22 cellular contexts compared by ENCODE assay signal in the genomic region with DNA sequence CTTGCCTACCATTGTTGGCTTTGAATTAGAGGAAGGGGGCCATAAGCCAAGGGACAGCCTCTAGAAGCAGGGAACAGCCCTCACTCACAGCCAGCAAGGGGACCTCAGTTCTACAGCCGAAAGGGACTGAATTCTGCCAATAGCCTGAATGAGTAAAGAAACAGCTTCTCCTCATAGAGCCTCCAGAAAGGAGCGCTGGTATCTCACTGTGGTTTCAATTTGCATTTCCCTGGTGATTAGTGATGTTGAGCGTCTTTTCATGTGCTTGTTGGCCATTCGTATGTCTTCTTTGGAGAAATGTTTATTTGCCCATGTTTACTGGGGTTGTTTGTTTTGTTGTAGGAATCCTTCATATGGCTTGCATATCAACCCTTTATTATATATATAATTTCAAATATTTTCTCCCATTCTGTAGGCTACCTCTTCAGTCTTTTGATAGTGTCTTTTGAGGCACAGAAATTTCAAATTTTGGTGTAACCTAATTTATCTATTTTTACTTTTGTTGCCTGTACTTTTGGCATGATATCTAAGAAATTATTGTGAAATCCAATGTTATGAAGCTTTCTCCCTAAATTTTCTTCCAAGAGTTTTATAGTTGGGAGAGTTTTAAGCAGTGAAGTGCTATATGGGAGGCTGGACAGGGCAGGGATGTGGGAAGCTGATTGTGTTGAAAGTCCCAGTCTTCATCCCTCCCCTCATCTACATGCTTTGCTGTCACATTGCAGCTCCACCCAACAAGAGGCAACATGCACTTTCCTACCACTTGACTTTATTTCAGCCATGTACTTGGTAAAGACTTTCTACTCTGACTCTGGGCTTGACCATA. TPM values are rescaled to one million over a fixed set of nuclear protein-coding genes. Genes with fewer than 3 reads are reported as not detected.
DNase-seq lines count a peak whose midpoint lies in the region; ATAC-seq, FAIRE-seq and TF ChIP-seq lines count a peak whose summit lies in the region.
"Had no signal": no experiment of that assay in that cellular context is flagged by ENCODE, and none has a peak within 500 bp of the region (broad histone marks: within the 10 kb centered on the region; RNA-seq: fewer than 3 reads in every experiment).

No MANE protein-coding gene starts in this region.

- intact Hi-C loops in prostate gland (cut with DNase I): no loop called here

- H3K36me3 ChIP-seq in SU-DHL-6 (ENCODE audit: low read length) (no peaks in the 10 kb centered on the region), mesenchymal stem cell (ENCODE audit: control insufficient read depth in 1 of 2, insufficient read depth in 2 of 2, low read depth in 1 of 2, low read length in 2 of 2) (no peaks in the 10 kb centered on the region), prostate gland (no peaks in the 10 kb centered on the region)

- H3K27me3 ChIP-seq in SU-DHL-6 (ENCODE audit: low read length): no peaks in the 10 kb centered on the region
- H3K27me3 ChIP-seq in mesenchymal stem cell (ENCODE audit: control insufficient read depth in 1 of 2, insufficient read depth in 1 of 2, low read length in 2 of 2): no peaks in the 10 kb centered on the region
- no peaks in the 10 kb centered on the region for H3K27me3 ChIP-seq in prostate gland (replicated peaks; ENCODE audit: insufficient read depth)

- TF ChIP-seq POLR2A in GM12891 (IDR thresholded peaks at IDR 0.05; ENCODE audit: low read depth, low read length) (no peak), prostate gland (IDR thresholded peaks at IDR 0.05) (no peak)

- H3K18ac ChIP-seq in mesenchymal stem cell (ENCODE audit: low read depth in 1 of 2, low read length in 2 of 2): no peak overlapping the region

- H2BK12ac ChIP-seq in mesenchymal stem cell (ENCODE audit: low read length in 2 of 2): no peak overlapping the region

- no peak overlapping the region for H4K8ac ChIP-seq in mesenchymal stem cell (ENCODE audit: low read length)

- H3K9me3 ChIP-seq in SU-DHL-6 (ENCODE audit: insufficient read depth, low read length) (no peaks in the 10 kb centered on the region), mesenchymal stem cell (ENCODE audit: control insufficient read depth, low read length) (no peaks in the 10 kb centered on the region), prostate gland (no peaks in the 10 kb centered on the region)

- no peaks in the 10 kb centered on the region for H3K79me1 ChIP-seq in mesenchymal stem cell (replicated peaks; ENCODE audit: low read length, poor library complexity, severe bottlenecking)

- H3K4ac ChIP-seq in mesenchymal stem cell (ENCODE audit: low read depth in 1 of 2, low read length in 2 of 2): no peak overlapping the region

- H3K79me2 ChIP-seq in SU-DHL-6 (ENCODE audit: insufficient read depth, low read length): no peaks in the 10 kb centered on the region

- peak; percentile 50 for ATAC-seq in HG02623 (IDR thresholded peaks at IDR 0.05; ENCODE audit: unreplicated experiment)
- ATAC-seq: left cardiac atrium; stimulated activated naive CD8-positive, alpha-beta T cell treated with anti-CD3 and anti-CD28 coated beads, Interleukin-15, Interleukin-2, amounts not matched to agents 100 U/mL and 50 U/mL, for 24 hours had no signal

- H3K9ac ChIP-seq in SU-DHL-6 (ENCODE audit: low read length) (peak overlapping the region; percentile 62), mesenchymal stem cell (ENCODE audit: low read length) (no peak overlapping the region)

- no peaks in the 10 kb centered on the region for H4K20me1 ChIP-seq in SU-DHL-6 (ENCODE audit: low read depth, low read length)

- no peak overlapping the region for H4K91ac ChIP-seq in mesenchymal stem cell (ENCODE audit: low read length)

- H3K4me3 ChIP-seq in SU-DHL-6 (ENCODE audit: insufficient read depth, low read length, poor library complexity, severe bottlenecking) (no peak overlapping the region), mesenchymal stem cell (ENCODE audit: insufficient read depth in 1 of 2, low read depth in 1 of 2, low read length in 2 of 2) (no peak overlapping the region), prostate gland (no peak overlapping the region)
- H3K4me3 ChIP-seq: PC-9 had no signal

- TF ChIP-seq CTCF in SU-DHL-6 (IDR thresholded peaks at IDR 0.05; ENCODE audit: insufficient read depth, low read length, poor library complexity, severe bottlenecking) (no peak), prostate gland (IDR thresholded peaks at IDR 0.05) (no peak)

- H2BK5ac ChIP-seq in mesenchymal stem cell (ENCODE audit: low read depth, low read length, poor library complexity, severe bottlenecking): no peak overlapping the region

- FAIRE-seq in GM12891 (lab: Jason Lieb, UNC): peak; percentile 67
- FAIRE-seq: urothelium cell line had no signal

- no peak overlapping the region for H2AK5ac ChIP-seq in mesenchymal stem cell (ENCODE audit: low read length, severe bottlenecking)

- H3K14ac ChIP-seq in mesenchymal stem cell (ENCODE audit: low read length in 2 of 2): no peak overlapping the region

- DNase-seq in GM12891 (ENCODE audit: insufficient read length, low spot score) (no peak), mesenchymal stem cell (no peak), kidney glomerular epithelial cell (lab: John Stamatoyannopoulos, UW) (no peak), DMS 273 (lab: John Stamatoyannopoulos, UW; ENCODE audit: unreplicated experiment) (no peak), NCI-H2227 treated with DMSO at 0.1 percent for 48 hours (lab: John Stamatoyannopoulos, UW) (no peak), prostate gland (ENCODE audit: low spot score) (no peak)
- DNase-seq: activated CD4-positive, alpha-beta T cell treated with anti-CD3 and anti-CD28 coated beads for 4 hours; activated CD8-positive, alpha-beta memory T cell treated with anti-CD3 and anti-CD28 coated beads, Interleukin-2, amount 50 U/mL, for 48 hours; activated gamma-delta T cell treated with Interleukin-2 at 50 U/mL for 16 hours; amniotic stem cell; central memory CD4-positive, alpha-beta T cell; effector CD8-positive, alpha-beta T cell; EL; hypothalamus; left cardiac atrium; MM.1S; NCI-H2081 treated with DMSO at 0.1 percent for 48 hours; PC-9; stimulated activated naive CD8-positive, alpha-beta T cell treated with anti-CD3 and anti-CD28 coated beads, Interleukin-15, Interleukin-2, amounts not matched to agents 100 U/mL and 50 U/mL, for 24 hours had no signal

- H3F3A ChIP-seq in SU-DHL-6 (ENCODE audit: insufficient read depth): peaks cover 83% of the 10 kb centered on the region

- H2BK120ac ChIP-seq in mesenchymal stem cell (ENCODE audit: low read depth, low read length): peak overlapping the region; percentile 49

- WGBS in mesenchymal stem cell: 95% methylated on average over 3 of the region's 4 CpGs
- 83% methylated on average over 4 of the region's 4 CpGs for WGBS in prostate gland

- H2BK15ac ChIP-seq in mesenchymal stem cell (ENCODE audit: low read depth, poor library complexity, severe bottlenecking): no peak overlapping the region

- H3K4me1 ChIP-seq in mesenchymal stem cell (ENCODE audit: control insufficient read depth, insufficient read depth, low read depth, low read length) (no peaks in the 10 kb centered on the region), prostate gland (replicated peaks) (no peaks in the 10 kb centered on the region)

- H2AFZ ChIP-seq in SU-DHL-6 (ENCODE audit: low read depth, low read length, severe bottlenecking) (no peak overlapping the region), mesenchymal stem cell (ENCODE audit: low read depth, low read length) (no peak overlapping the region)
- H2AFZ ChIP-seq: PC-9 had no signal

- peak overlapping the region; percentile 98 for H3K27ac ChIP-seq in SU-DHL-6 (ENCODE audit: low read depth, low read length)
- no peak overlapping the region for H3K27ac ChIP-seq in mesenchymal stem cell (ENCODE audit: low read length, poor library complexity, severe bottlenecking)
- H3K27ac ChIP-seq in prostate gland: no peak overlapping the region
- H3K27ac ChIP-seq: PC-9 had no signal

- no peak overlapping the region for H3K23ac ChIP-seq in mesenchymal stem cell (ENCODE audit: low read length in 2 of 2)

- no peaks in the 10 kb centered on the region for H3K9me2 ChIP-seq in SU-DHL-6 (replicated peaks; ENCODE audit: insufficient read depth, low read length)

- H3K4me2 ChIP-seq in SU-DHL-6 (ENCODE audit: low read depth, low read length, poor library complexity, severe bottlenecking) (peak overlapping the region; percentile 75), mesenchymal stem cell (ENCODE audit: low read length, poor library complexity, severe bottlenecking) (no peak overlapping the region)
- H3K4me2 ChIP-seq: PC-9 had no signal

TF ChIP-seq in GM12891, 5 proteins besides CTCF, POLR2A, EP300 and RAD21:
- TF ChIP-seq SPI1 (IDR thresholded peaks at IDR 0.05; ENCODE audit: low read depth, low read length) (no peak), TAF1 (IDR thresholded peaks at IDR 0.05; ENCODE audit: low read depth, low read length) (no peak), POLR2AphosphoS5 (IDR thresholded peaks at IDR 0.05; ENCODE audit: low read depth, low read length) (no peak), POU2F2 (IDR thresholded peaks at IDR 0.05; ENCODE audit: low read depth, low read length) (no peak), PAX5 (IDR thresholded peaks at IDR 0.05; ENCODE audit: insufficient read depth, low read length, severe bottlenecking) (no peak)

RNA-seq across cellular contexts. Expression of gene GPCPD1, which starts 57.1 kb away (rescaled TPM):
- polyA plus RNA-seq in GM12891 (2012; ENCODE audit: low read depth, missing spikeins): 21.4 TPM
- polyA plus RNA-seq in mesenchymal stem cell (2013, experiment 1 of 2): 16.4 TPM
- polyA plus RNA-seq in mesenchymal stem cell (2013, experiment 2 of 2): 16.4 TPM
- total RNA-seq in prostate gland: 10 to 100 TPM; 12.6 to 25.7 TPM
